11 cellular contexts compared by ENCODE assay signal in the genomic region with DNA sequence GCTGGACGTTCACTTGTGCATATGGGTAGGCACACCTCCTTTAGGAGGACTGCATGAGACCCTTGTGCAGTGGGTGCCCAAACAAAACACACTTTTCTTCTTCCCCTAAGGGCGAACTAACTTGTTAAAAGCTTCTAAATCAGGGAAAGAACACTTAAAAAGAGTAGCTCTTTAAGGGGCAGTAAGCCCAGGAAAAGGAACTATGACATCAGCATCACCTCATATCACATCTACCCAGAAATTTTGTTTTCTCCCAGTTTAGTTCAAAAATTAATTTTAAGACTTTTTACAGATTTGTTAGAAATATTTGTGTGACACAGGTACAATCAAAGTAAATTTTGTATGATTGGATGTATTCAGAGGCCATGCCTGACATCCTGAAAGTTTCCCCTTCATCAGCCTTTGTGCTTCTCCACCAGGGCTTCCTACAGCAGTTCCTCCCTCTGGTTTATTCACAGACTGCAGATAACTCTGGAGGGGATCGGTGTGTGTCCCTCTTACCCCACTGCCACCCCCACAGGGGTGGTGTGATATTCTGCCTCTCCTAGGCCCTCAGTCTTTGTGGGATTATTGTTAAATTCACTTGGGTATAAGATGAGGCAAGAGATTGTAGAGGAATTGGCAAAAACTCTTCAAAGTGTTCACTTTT.
"Had no signal": no experiment of that assay in that cellular context is flagged by ENCODE, and none has a peak within 500 bp of the region (broad histone marks: within the 10 kb centered on the region; RNA-seq: fewer than 3 reads in every experiment).

No MANE protein-coding gene starts in this region.

- H3K9me3 ChIP-seq: adrenal gland, esophagus muscularis mucosa, mucosa of descending colon, neutrophil had no signal

- H3K4me3 ChIP-seq: adrenal gland, esophagus muscularis mucosa, lung, mucosa of descending colon had no signal

- H3K27ac Mint-ChIP-seq: activated naive CD4-positive, alpha-beta T cell treated with anti-CD3 and anti-CD28 coated beads, Interleukin-2, amount 10 ng/mL, durations not matched to agents 7 days and 5 days had no signal

- H3K4me3 Mint-ChIP-seq: activated naive CD4-positive, alpha-beta T cell treated with anti-CD3 and anti-CD28 coated beads, Interleukin-2, amount 10 ng/mL, durations not matched to agents 7 days and 5 days; naive thymus-derived CD4-positive, alpha-beta T cell had no signal

- H3K27ac ChIP-seq: adrenal gland, esophagus muscularis mucosa, neutrophil had no signal

- H3K9me3 Mint-ChIP-seq: activated naive CD4-positive, alpha-beta T cell treated with anti-CD3 and anti-CD28 coated beads, Interleukin-2, amount 10 ng/mL, durations not matched to agents 7 days and 5 days; activated T-helper 2 cell treated with anti-CD3 and anti-CD28 coated beads, Interferon-gamma antibody, Interleukin-2, Interleukin-4, amounts not matched to agents 10 μg/mL and 5 μg/mL and 100 μg/mL, durations not matched to agents 14 hours and 24 hours and 36 hours; naive thymus-derived CD4-positive, alpha-beta T cell had no signal

- H3K27me3 Mint-ChIP-seq: activated naive CD4-positive, alpha-beta T cell treated with anti-CD3 and anti-CD28 coated beads, Interleukin-2, amount 10 ng/mL, durations not matched to agents 7 days and 5 days had no signal

- H3K27me3 ChIP-seq: adrenal gland, esophagus muscularis mucosa, neutrophil had no signal

- DNase-seq: activated CD4-positive, alpha-beta T cell treated with anti-CD3 and anti-CD28 coated beads, Interleukin-2, amount 50 U/mL, for 48 hours; activated naive CD4-positive, alpha-beta T cell treated with anti-CD3 and anti-CD28 coated beads, Interleukin-2, amount 10 ng/mL, durations not matched to agents 7 days and 5 days; adrenal gland; mucosa of descending colon; naive thymus-derived CD4-positive, alpha-beta T cell; stimulated activated CD4-positive, alpha-beta T cell treated with anti-CD3 and anti-CD28 coated beads, Interleukin-12 subunit alpha, Interleukin-12 subunit beta, amount 100 ng/mL, for 4 hours; stimulated activated CD4-positive, alpha-beta T cell treated with anti-CD3 and anti-CD28 coated beads, Interleukin-2, amount 100 ng/mL, for 24 hours had no signal

- ATAC-seq: mucosa of descending colon; naive thymus-derived CD4-positive, alpha-beta T cell had no signal
